ENCODE assay signal across 1 cellular context in the genomic region with DNA sequence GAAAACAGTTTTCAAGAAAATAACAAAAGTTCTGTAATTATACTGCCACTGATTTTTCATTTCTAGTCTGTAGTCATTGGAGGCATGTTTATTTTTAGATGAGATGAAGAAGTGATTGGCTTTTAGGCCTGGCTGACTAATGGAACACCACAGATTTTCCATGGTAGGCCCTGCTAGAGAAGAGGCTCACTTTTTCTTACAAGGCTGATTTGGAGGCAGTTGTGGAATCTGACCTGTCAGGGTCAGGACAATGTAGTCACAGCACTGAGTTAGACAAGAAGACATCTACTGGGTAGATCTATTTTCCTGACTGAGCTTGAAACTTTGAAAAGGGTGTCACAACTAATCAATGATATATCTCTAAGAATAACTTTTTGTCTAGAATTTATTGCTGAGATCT.
TF ChIP-seq lines count a peak whose summit lies in the region.

No MANE protein-coding gene starts in this region.

TF ChIP-seq in WTC11, 78 proteins besides CTCF, POLR2A, EP300 and RAD21:
- no peak for TF ChIP-seq NFE2L1 (CRISPR knock-in tag; IDR thresholded peaks at IDR 0.05)
- no peak for TF ChIP-seq SOX15 (CRISPR knock-in tag; IDR thresholded peaks at IDR 0.05)
- no peak for TF ChIP-seq JAZF1 (CRISPR knock-in tag; IDR thresholded peaks at IDR 0.05)
- TF ChIP-seq NR3C1 (CRISPR knock-in tag; conservative IDR thresholded peaks at IDR 0.05; ENCODE audit: low read depth): no peak
- no peak for TF ChIP-seq GABPB1 (CRISPR knock-in tag; IDR thresholded peaks at IDR 0.05)
- TF ChIP-seq ZBTB21 (CRISPR knock-in tag; IDR thresholded peaks at IDR 0.05; ENCODE audit: borderline replicate concordance): no peak
- TF ChIP-seq, protein P1, sequence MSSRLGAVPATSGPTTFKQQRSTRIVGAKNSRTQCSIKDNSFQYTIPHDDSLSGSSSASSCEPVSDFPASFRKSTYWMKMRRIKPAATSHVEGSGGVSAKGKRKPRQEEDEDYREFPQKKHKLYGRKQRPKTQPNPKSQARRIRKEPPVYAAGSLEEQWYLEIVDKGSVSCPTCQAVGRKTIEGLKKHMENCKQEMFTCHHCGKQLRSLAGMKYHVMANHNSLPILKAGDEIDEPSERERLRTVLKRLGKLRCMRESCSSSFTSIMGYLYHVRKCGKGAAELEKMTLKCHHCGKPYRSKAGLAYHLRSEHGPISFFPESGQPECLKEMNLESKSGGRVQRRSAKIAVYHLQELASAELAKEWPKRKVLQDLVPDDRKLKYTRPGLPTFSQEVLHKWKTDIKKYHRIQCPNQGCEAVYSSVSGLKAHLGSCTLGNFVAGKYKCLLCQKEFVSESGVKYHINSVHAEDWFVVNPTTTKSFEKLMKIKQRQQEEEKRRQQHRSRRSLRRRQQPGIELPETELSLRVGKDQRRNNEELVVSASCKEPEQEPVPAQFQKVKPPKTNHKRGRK (CRISPR knock-in tag; IDR thresholded peaks at IDR 0.05; ENCODE audit: borderline replicate concordance): no peak
- no peak for TF ChIP-seq ATF1 (CRISPR knock-in tag; IDR thresholded peaks at IDR 0.05)
- TF ChIP-seq CBFB (CRISPR knock-in tag; IDR thresholded peaks at IDR 0.05; ENCODE audit: low read depth): no peak
- TF ChIP-seq, protein P2, sequence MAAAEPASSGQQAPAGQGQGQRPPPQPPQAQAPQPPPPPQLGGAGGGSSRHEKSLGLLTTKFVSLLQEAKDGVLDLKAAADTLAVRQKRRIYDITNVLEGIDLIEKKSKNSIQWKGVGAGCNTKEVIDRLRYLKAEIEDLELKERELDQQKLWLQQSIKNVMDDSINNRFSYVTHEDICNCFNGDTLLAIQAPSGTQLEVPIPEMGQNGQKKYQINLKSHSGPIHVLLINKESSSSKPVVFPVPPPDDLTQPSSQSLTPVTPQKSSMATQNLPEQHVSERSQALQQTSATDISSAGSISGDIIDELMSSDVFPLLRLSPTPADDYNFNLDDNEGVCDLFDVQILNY (CRISPR knock-in tag; IDR thresholded peaks at IDR 0.05): no peak
- no peak for TF ChIP-seq TP53 (CRISPR knock-in tag; IDR thresholded peaks at IDR 0.05)
- TF ChIP-seq, protein P3, sequence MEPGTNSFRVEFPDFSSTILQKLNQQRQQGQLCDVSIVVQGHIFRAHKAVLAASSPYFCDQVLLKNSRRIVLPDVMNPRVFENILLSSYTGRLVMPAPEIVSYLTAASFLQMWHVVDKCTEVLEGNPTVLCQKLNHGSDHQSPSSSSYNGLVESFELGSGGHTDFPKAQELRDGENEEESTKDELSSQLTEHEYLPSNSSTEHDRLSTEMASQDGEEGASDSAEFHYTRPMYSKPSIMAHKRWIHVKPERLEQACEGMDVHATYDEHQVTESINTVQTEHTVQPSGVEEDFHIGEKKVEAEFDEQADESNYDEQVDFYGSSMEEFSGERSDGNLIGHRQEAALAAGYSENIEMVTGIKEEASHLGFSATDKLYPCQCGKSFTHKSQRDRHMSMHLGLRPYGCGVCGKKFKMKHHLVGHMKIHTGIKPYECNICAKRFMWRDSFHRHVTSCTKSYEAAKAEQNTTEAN (CRISPR knock-in tag; IDR thresholded peaks at IDR 0.05): no peak
- TF ChIP-seq GTF2I (CRISPR knock-in tag; conservative IDR thresholded peaks at IDR 0.05): no peak
- no peak for TF ChIP-seq NFYB (CRISPR knock-in tag; conservative IDR thresholded peaks at IDR 0.05; ENCODE audit: low read depth)
- TF ChIP-seq ZNF671 (CRISPR knock-in tag; IDR thresholded peaks at IDR 0.05): no peak
- TF ChIP-seq MYBL2 (CRISPR knock-in tag; IDR thresholded peaks at IDR 0.05): no peak
